ENCODE assay signal across 8 cellular contexts in genomic region chr22:29394931-29395581, GRCh38. TPM values are rescaled to one million over a fixed set of nuclear protein-coding genes. Genes with fewer than 3 reads are reported as not detected.
DNase-seq lines count a peak whose midpoint lies in the region; ATAC-seq and TF ChIP-seq lines count a peak whose summit lies in the region.

No MANE protein-coding gene starts in this region.

- H3K27ac Mint-ChIP-seq in activated CD4-positive, alpha-beta T cell treated with anti-CD3 and anti-CD28 coated beads, Interleukin-2, amount 10 ng/mL, durations not matched to agents 7 days and 5 days = no peak overlapping the region

- H3K4me1 Mint-ChIP-seq in activated CD4-positive, alpha-beta T cell treated with anti-CD3 and anti-CD28 coated beads, Interleukin-2, amount 10 ng/mL, durations not matched to agents 7 days and 5 days = peaks cover 8% of the 10 kb centered on the region

- no peaks in the 10 kb centered on the region for H3K4me1 ChIP-seq in lung (ENCODE audit: control insufficient read depth in 2 of 2, insufficient read depth in 2 of 2, low read length in 2 of 2)

- H3K9me3 ChIP-seq in lung (ENCODE audit: control insufficient read depth in 2 of 2, insufficient read depth in 1 of 2, low read length in 1 of 2) = no peaks in the 10 kb centered on the region

- H3K27me3 Mint-ChIP-seq in activated CD4-positive, alpha-beta T cell treated with anti-CD3 and anti-CD28 coated beads, Interleukin-2, amount 10 ng/mL, durations not matched to agents 7 days and 5 days = no peaks in the 10 kb centered on the region

- TF ChIP-seq CTCF in lung (IDR thresholded peaks at IDR 0.05; ENCODE audit: control extremely low read depth, extremely low read depth) = peak; percentile 91

- peak; percentile 57 for ATAC-seq in HG03108 (IDR thresholded peaks at IDR 0.05; ENCODE audit: unreplicated experiment)
- peak; percentile 86 for ATAC-seq in lung (ENCODE audit: insufficient read depth, low FRiP score)
- no peak for ATAC-seq in HG03521 (IDR thresholded peaks at IDR 0.05; ENCODE audit: unreplicated experiment)

- no peak overlapping the region for H3K27ac ChIP-seq in lung (ENCODE audit: low read depth in 1 of 2, low read length in 1 of 2)

- no peaks in the 10 kb centered on the region for H3K36me3 ChIP-seq in lung (ENCODE audit: control insufficient read depth in 2 of 2, insufficient read depth in 2 of 2, low read length in 2 of 2)

- H3K27me3 ChIP-seq in lung (ENCODE audit: control insufficient read depth, insufficient read depth) = no peaks in the 10 kb centered on the region

- WGBS in lung, 2 donors = 10 to 17% methylated on average over 10 of the region's 10 CpGs

- in situ Hi-C loops in Caki2 (cut with HindIII; ENCODE audit: low pct_unique_long_range_greater_than_20kb, low sequenced_read_pairs) = no loop called here

- peak; percentile 67 for DNase-seq in Caki2 (ENCODE audit: low read depth)
- DNase-seq in NCI-H526 treated with DMSO at 0.1 percent for 48 hours (lab: John Stamatoyannopoulos, UW) = peak; percentile 37
- peak; percentile 77 for DNase-seq in activated CD4-positive, alpha-beta T cell treated with anti-CD3 and anti-CD28 coated beads, Interleukin-2, amount 10 ng/mL, durations not matched to agents 7 days and 5 days
- DNase-seq in ecto neural progenitor cell (ENCODE audit: low spot score) = peak; percentile 77
- peak; percentile 67 for DNase-seq in lung (ENCODE audit: low spot score)
- DNase-seq in stimulated activated CD8-positive, alpha-beta memory T cell treated with anti-CD3 and anti-CD28 coated beads, Interleukin-15, amount 100 ng/mL, for 24 hours (ENCODE audit: low read depth) = peak; percentile 19

- CTCF ChIA-PET in activated CD4-positive, alpha-beta T cell treated with anti-CD3 and anti-CD28 coated beads, Interleukin-2, amount 10 ng/mL, durations not matched to agents 7 days and 5 days (lab: Charles Lee) = interaction anchor here (0.9 to 1.4 kb wide), 3 partner anchors 17 to 129 kb away, joined by 3 read pairs; no protein-coding TSS in a partner anchor

- no peaks in the 10 kb centered on the region for H3K36me3 Mint-ChIP-seq in activated CD4-positive, alpha-beta T cell treated with anti-CD3 and anti-CD28 coated beads, Interleukin-2, amount 10 ng/mL, durations not matched to agents 7 days and 5 days (ENCODE audit: low read depth)

- H3K9me3 Mint-ChIP-seq in activated CD4-positive, alpha-beta T cell treated with anti-CD3 and anti-CD28 coated beads, Interleukin-2, amount 10 ng/mL, durations not matched to agents 7 days and 5 days = no peaks in the 10 kb centered on the region

- no peak overlapping the region for H3K4me3 ChIP-seq in lung

- no peak overlapping the region for H3K4me3 Mint-ChIP-seq in activated CD4-positive, alpha-beta T cell treated with anti-CD3 and anti-CD28 coated beads, Interleukin-2, amount 10 ng/mL, durations not matched to agents 7 days and 5 days

- POLR2A ChIA-PET in activated CD4-positive, alpha-beta T cell treated with anti-CD3 and anti-CD28 coated beads, Interleukin-2, amount 10 ng/mL, durations not matched to agents 7 days and 5 days (lab: Charles Lee) = no interaction called here

RNA-seq across cellular contexts. Expression of gene AP1B1, which starts 6.7 kb away (rescaled TPM):
- 70.2 and 102 TPM in 2 replicates for total RNA-seq in Caki2 (2014; rRNA removed; shearing (Covaris generic); ENCODE audit: low replicate concordance)
- 10 to 100 TPM; 74.8 to 78.0 TPM for total RNA-seq in activated CD4-positive, alpha-beta T cell treated with anti-CD3 and anti-CD28 coated beads, Interleukin-2, amount 10 ng/mL, durations not matched to agents 7 days and 5 days
- 10 to 100 TPM; 37.1 to 97.9 TPM for total RNA-seq in lung
- polyA plus RNA-seq in lung = 10 to 100 TPM; 32.7 to 62.9 TPM

RNA-seq across cellular contexts. Expression of gene RFPL1, which starts 43.3 kb away (rescaled TPM):
- not detected in 2 replicates for total RNA-seq in Caki2 (2014; rRNA removed; shearing (Covaris generic); ENCODE audit: low replicate concordance)
- total RNA-seq in activated CD4-positive, alpha-beta T cell treated with anti-CD3 and anti-CD28 coated beads, Interleukin-2, amount 10 ng/mL, durations not matched to agents 7 days and 5 days = not detected
- not detected for total RNA-seq in lung
- not detected for polyA plus RNA-seq in lung

Comparison
In these comparisons a context has a peak if more than half of its experiments do, and no peak if none do; other contexts are left out.
1. DNase-seq: peak in every context shown above with its lines; median percentile 77 in activated CD4-positive, alpha-beta T cell treated with anti-CD3 and anti-CD28 coated beads, Interleukin-2, amount 10 ng/mL, durations not matched to agents 7 days and 5 days; 77 in ecto neural progenitor cell; 67 in Caki2; 67 in lung; 37 in NCI-H526 treated with DMSO at 0.1 percent for 48 hours; 19 in stimulated activated CD8-positive, alpha-beta memory T cell treated with anti-CD3 and anti-CD28 coated beads, Interleukin-15, amount 100 ng/mL, for 24 hours.